Comparison of ENCODE assay signal across 8 cellular contexts in genomic region chr17:19378416-19379293, GRCh38. TPM values are rescaled to one million over a fixed set of nuclear protein-coding genes. Genes with fewer than 3 reads are reported as not detected.
DNase-seq lines count a peak whose midpoint lies in the region; ATAC-seq, FAIRE-seq and TF ChIP-seq lines count a peak whose summit lies in the region.

MAPK7 (plus strand) TSS chr17:19378498; CDS start chr17:19378901, 403 bp downstream.

- no peak for DNase-seq in activated CD8-positive, alpha-beta memory T cell treated with anti-CD3 and anti-CD28 coated beads for 24 hours
- no peak for DNase-seq in bronchial epithelial cell (ENCODE audit: low read depth)
- DNase-seq in left lobe of liver (ENCODE audit: low spot score) = peak; percentile 53
- DNase-seq in substantia nigra (lab: John Stamatoyannopoulos, UW) = peak in 2 of 49 donors; percentile 63 to 69
- DNase-seq in DMS79 (lab: John Stamatoyannopoulos, UW) = no peak
- no peak for DNase-seq in hippocampal formation (lab: John Stamatoyannopoulos, UW)

- H3K27ac ChIP-seq in substantia nigra (ENCODE audit: low read depth, low read length, poor library complexity, severe bottlenecking) = peak within 1 kb of the TSS; percentile 94

- H3K27me3 Mint-ChIP-seq in IgD-negative memory B cell = no peaks in the 10 kb centered on the region

- ATAC-seq in left lobe of liver = no peak

- TF ChIP-seq CTCF in bronchial epithelial cell (IDR thresholded peaks at IDR 0.05; ENCODE audit: insufficient read depth, low read length, severe bottlenecking) = no peak

- POLR2A ChIA-PET in activated CD8-positive, alpha-beta memory T cell treated with anti-CD3 and anti-CD28 coated beads for 36 hours (lab: Charles Lee) = interaction anchor here (0.7 to 1.5 kb wide), 4 partner anchors 8 to 366 kb away, joined by 3 to 9 read pairs (median 5); partner anchors contain the start of gene B9D1

- no peak for FAIRE-seq in bronchial epithelial cell (lab: Jason Lieb, UNC)

- H3K27me3 ChIP-seq in bronchial epithelial cell (ENCODE audit: control insufficient read depth, insufficient read depth, low read length) = no peaks in the 10 kb centered on the region

- H3K27ac Mint-ChIP-seq in IgD-negative memory B cell = peak within 1 kb of the TSS; percentile 94 to 99 (median 95)

- H3K4me1 Mint-ChIP-seq in IgD-negative memory B cell = peaks cover 11 to 16% (median 12%) of the 10 kb centered on the region in 3 donors

- no peaks in the 10 kb centered on the region for H3K9me3 Mint-ChIP-seq in IgD-negative memory B cell

- peaks cover 2% of the 10 kb centered on the region for H3K36me3 Mint-ChIP-seq in IgD-negative memory B cell

- CTCF ChIA-PET in activated CD8-positive, alpha-beta memory T cell treated with anti-CD3 and anti-CD28 coated beads for 36 hours (lab: Charles Lee) = interaction anchor here (0.6 to 3.1 kb wide), 5 partner anchors 14 to 403 kb away, joined by 3 to 26 read pairs (median 5); partner anchors contain the start of gene B9D1

- H3K4me3 Mint-ChIP-seq in IgD-negative memory B cell = peak within 1 kb of the TSS; percentile 98 to 99 (median 99)

- H3K4me3 ChIP-seq in bronchial epithelial cell (ENCODE audit: low read depth, low read length) = peak within 1 kb of the TSS; percentile 88

- peaks cover 30% of the 10 kb centered on the region for H3K36me3 ChIP-seq in bronchial epithelial cell (ENCODE audit: control insufficient read depth, insufficient read depth, low read length)

RNA-seq across cellular contexts. Expression of gene MAPK7, which starts in this region (rescaled TPM):
- total RNA-seq in activated CD8-positive, alpha-beta memory T cell treated with anti-CD3 and anti-CD28 coated beads for 36 hours = 10 to 100 TPM; 18.5 to 19.1 TPM
- 10.8 TPM for polyA plus RNA-seq in IgD-negative memory B cell
- total RNA-seq in bronchial epithelial cell = 6.8 and 11.1 TPM in 2 replicates
- 7.7 TPM for total RNA-seq in left lobe of liver
